Comparison of ENCODE assay signal across 2 cellular contexts in the genomic region with DNA sequence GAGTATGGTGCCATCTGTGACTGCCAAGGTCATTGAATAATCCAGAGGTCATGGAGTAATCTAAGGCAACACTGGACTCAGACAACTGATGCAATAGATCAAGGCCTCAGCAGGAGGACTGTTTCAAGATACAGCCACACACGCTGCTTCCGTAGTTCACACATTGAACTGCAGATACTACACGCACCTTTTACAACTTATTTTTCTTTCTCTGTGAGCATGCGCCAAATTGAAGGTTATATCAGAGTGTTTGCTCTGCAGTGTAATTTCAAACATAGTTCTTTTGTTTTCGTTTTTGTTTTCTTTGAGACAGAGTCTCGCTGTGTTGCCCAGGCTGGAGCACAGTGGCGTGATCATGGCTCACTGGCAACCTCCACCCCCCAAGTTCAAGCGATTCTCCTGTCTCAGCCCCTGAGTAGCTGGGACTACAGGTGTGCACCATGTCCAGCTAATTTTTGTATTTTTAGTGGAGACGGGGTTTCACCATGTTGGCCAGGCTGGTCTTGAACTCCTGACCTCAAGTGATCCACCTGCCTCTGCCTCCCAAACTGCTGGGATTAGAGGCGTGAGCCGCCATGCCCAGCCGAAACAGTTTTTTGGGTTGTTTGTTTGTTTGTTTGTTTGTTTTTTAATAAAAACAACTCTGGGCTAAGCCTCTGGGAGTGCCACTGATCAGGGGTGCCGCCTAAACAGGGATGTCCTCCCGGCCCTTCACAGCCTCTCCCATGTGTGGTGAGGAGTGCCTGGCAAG.
TF ChIP-seq lines count a peak whose summit lies in the region.

No MANE protein-coding gene starts in this region.

TF ChIP-seq in IMR-90, 13 proteins besides CTCF, POLR2A, EP300 and RAD21:
- TF ChIP-seq SMC3 (IDR thresholded peaks at IDR 0.05; ENCODE audit: low read depth, low read length) (no peak), MXI1 (IDR thresholded peaks at IDR 0.05; ENCODE audit: borderline replicate concordance, low read depth, low read length) (no peak), CEBPB (IDR thresholded peaks at IDR 0.05; ENCODE audit: low read depth, low read length) (no peak), NFE2L2 (IDR thresholded peaks at IDR 0.05; ENCODE audit: low read depth, low read length) (no peak), MAFK (IDR thresholded peaks at IDR 0.05; ENCODE audit: low read depth, low read length) (no peak), CHD1 (IDR thresholded peaks at IDR 0.05; ENCODE audit: low read depth, low read length) (no peak), MAZ (IDR thresholded peaks at IDR 0.05; ENCODE audit: borderline replicate concordance, low read depth, low read length) (no peak), RFX5 (IDR thresholded peaks at IDR 0.05; ENCODE audit: low read depth, low read length) (no peak), FOS (IDR thresholded peaks at IDR 0.05; ENCODE audit: low read depth, low read length) (no peak), BHLHE40 (IDR thresholded peaks at IDR 0.05; ENCODE audit: low read depth, low read length) (no peak)
- TF ChIP-seq, protein P1, sequence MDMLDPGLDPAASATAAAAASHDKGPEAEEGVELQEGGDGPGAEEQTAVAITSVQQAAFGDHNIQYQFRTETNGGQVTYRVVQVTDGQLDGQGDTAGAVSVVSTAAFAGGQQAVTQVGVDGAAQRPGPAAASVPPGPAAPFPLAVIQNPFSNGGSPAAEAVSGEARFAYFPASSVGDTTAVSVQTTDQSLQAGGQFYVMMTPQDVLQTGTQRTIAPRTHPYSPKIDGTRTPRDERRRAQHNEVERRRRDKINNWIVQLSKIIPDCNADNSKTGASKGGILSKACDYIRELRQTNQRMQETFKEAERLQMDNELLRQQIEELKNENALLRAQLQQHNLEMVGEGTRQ (IDR thresholded peaks at IDR 0.05; ENCODE audit: low read depth, low read length), result no peak
TF ChIP-seq in IMR-90: peak in this region for 0.

TF ChIP-seq in liver, 16 proteins besides CTCF, POLR2A, EP300 and RAD21 (continued from another document):
- TF ChIP-seq GABPA (IDR thresholded peaks at IDR 0.05 in 1 of 2, conservative IDR thresholded peaks at IDR 0.05 in 1 of 2), result no peak
- TF ChIP-seq, protein P2, sequence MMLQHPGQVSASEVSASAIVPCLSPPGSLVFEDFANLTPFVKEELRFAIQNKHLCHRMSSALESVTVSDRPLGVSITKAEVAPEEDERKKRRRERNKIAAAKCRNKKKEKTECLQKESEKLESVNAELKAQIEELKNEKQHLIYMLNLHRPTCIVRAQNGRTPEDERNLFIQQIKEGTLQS (IDR thresholded peaks at IDR 0.05), result peak; percentile 56
- TF ChIP-seq, protein P3, sequence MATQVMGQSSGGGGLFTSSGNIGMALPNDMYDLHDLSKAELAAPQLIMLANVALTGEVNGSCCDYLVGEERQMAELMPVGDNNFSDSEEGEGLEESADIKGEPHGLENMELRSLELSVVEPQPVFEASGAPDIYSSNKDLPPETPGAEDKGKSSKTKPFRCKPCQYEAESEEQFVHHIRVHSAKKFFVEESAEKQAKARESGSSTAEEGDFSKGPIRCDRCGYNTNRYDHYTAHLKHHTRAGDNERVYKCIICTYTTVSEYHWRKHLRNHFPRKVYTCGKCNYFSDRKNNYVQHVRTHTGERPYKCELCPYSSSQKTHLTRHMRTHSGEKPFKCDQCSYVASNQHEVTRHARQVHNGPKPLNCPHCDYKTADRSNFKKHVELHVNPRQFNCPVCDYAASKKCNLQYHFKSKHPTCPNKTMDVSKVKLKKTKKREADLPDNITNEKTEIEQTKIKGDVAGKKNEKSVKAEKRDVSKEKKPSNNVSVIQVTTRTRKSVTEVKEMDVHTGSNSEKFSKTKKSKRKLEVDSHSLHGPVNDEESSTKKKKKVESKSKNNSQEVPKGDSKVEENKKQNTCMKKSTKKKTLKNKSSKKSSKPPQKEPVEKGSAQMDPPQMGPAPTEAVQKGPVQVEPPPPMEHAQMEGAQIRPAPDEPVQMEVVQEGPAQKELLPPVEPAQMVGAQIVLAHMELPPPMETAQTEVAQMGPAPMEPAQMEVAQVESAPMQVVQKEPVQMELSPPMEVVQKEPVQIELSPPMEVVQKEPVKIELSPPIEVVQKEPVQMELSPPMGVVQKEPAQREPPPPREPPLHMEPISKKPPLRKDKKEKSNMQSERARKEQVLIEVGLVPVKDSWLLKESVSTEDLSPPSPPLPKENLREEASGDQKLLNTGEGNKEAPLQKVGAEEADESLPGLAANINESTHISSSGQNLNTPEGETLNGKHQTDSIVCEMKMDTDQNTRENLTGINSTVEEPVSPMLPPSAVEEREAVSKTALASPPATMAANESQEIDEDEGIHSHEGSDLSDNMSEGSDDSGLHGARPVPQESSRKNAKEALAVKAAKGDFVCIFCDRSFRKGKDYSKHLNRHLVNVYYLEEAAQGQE (IDR thresholded peaks at IDR 0.05), result peak; percentile 14
- TF ChIP-seq, protein P4, sequence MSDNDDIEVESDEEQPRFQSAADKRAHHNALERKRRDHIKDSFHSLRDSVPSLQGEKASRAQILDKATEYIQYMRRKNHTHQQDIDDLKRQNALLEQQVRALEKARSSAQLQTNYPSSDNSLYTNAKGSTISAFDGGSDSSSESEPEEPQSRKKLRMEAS (IDR thresholded peaks at IDR 0.05), result peak; percentile 72
- peak; percentile 50 for TF ChIP-seq YY1 (IDR thresholded peaks at IDR 0.05)
- TF ChIP-seq FOXA1 (IDR thresholded peaks at IDR 0.05), result no peak
- peak; percentile 53 for TF ChIP-seq HNF4G (IDR thresholded peaks at IDR 0.05)
- peak; percentile 50 for TF ChIP-seq NR2F2 (IDR thresholded peaks at IDR 0.05)
- TF ChIP-seq JUND (IDR thresholded peaks at IDR 0.05), result peak in 1 of 2 donors; percentile 69
- TF ChIP-seq HNF4A (conservative IDR thresholded peaks at IDR 0.05), result peak; percentile 93 to 95
- TF ChIP-seq, protein P5, sequence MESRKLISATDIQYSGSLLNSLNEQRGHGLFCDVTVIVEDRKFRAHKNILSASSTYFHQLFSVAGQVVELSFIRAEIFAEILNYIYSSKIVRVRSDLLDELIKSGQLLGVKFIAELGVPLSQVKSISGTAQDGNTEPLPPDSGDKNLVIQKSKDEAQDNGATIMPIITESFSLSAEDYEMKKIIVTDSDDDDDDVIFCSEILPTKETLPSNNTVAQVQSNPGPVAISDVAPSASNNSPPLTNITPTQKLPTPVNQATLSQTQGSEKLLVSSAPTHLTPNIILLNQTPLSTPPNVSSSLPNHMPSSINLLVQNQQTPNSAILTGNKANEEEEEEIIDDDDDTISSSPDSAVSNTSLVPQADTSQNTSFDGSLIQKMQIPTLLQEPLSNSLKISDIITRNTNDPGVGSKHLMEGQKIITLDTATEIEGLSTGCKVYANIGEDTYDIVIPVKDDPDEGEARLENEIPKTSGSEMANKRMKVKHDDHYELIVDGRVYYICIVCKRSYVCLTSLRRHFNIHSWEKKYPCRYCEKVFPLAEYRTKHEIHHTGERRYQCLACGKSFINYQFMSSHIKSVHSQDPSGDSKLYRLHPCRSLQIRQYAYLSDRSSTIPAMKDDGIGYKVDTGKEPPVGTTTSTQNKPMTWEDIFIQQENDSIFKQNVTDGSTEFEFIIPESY (IDR thresholded peaks at IDR 0.05), result peak; percentile 52
- TF ChIP-seq SP1 (IDR thresholded peaks at IDR 0.05), result peak; percentile 57
- no peak for TF ChIP-seq TAF1 (conservative IDR thresholded peaks at IDR 0.05)
- TF ChIP-seq EGR1 (IDR thresholded peaks at IDR 0.05; ENCODE audit: low read depth in 2 of 2), result peak in 1 of 2 donors; percentile 17
- peak; percentile 44 for TF ChIP-seq FOXA2 (IDR thresholded peaks at IDR 0.05)
